ENCODE assay signal across 1 cellular context in genomic region chr5:177447611-177448243, GRCh38.
A peak's percentile ranks its signal among the peaks of the same experiment; 100 is the strongest.
TF ChIP-seq lines count a peak whose summit lies in the region.

No MANE protein-coding gene starts in this region.

TF ChIP-seq in HepG2, 621 proteins besides CTCF, POLR2A, EP300 and RAD21 (continued from another document and continues in another):
- TF ChIP-seq USF2 (IDR thresholded peaks at IDR 0.05; ENCODE audit: low read depth, low read length), result no peak
- no peak; the same call in 1 of the 2 replicates for TF ChIP-seq USF2 (CRISPR knock-in tag; IDR thresholded peaks at IDR 0.05; ENCODE audit: borderline replicate concordance)
- no peak for TF ChIP-seq SATB2 (CRISPR knock-in tag; IDR thresholded peaks at IDR 0.05)
- no peak for TF ChIP-seq ZFP82 (CRISPR knock-in tag; IDR thresholded peaks at IDR 0.05; ENCODE audit: borderline replicate concordance)
- TF ChIP-seq RERE (CRISPR knock-in tag; IDR thresholded peaks at IDR 0.05; ENCODE audit: low read depth), result no peak
- TF ChIP-seq ZNF883 (CRISPR knock-in tag; IDR thresholded peaks at IDR 0.05; ENCODE audit: not compliant biosample characterization), result peak; percentile 70
- peak; percentile 60 for TF ChIP-seq GATAD2A (CRISPR knock-in tag; IDR thresholded peaks at IDR 0.05)
- TF ChIP-seq KDM2A (CRISPR knock-in tag; IDR thresholded peaks at IDR 0.05; ENCODE audit: borderline replicate concordance, low read depth), result peak; percentile 85
- no peak for TF ChIP-seq RFX1 (IDR thresholded peaks at IDR 0.05)
- no peak for TF ChIP-seq ZNF878 (CRISPR knock-in tag; IDR thresholded peaks at IDR 0.05)
- 0 out of 2 replicates have a peak, but pooled peaks have one; percentile 29 for TF ChIP-seq SMAD1 (CRISPR knock-in tag; IDR thresholded peaks at IDR 0.05; ENCODE audit: borderline replicate concordance, low read depth)
- TF ChIP-seq ZNF468 (CRISPR knock-in tag; IDR thresholded peaks at IDR 0.05), result 0 out of 2 replicates have a peak, but pooled peaks have one; percentile 67
- peak; percentile 60 for TF ChIP-seq XRCC5 (optimal IDR thresholded peaks at IDR 0.05; ENCODE audit: low read length)
- peak; percentile 58 for TF ChIP-seq TEAD3 (CRISPR knock-in tag; optimal IDR thresholded peaks at IDR 0.05; ENCODE audit: borderline replicate concordance)
- TF ChIP-seq SMARCC2 (IDR thresholded peaks at IDR 0.05), result no peak
- TF ChIP-seq ZNF652 (CRISPR knock-in tag; IDR thresholded peaks at IDR 0.05; ENCODE audit: borderline replicate concordance, low read depth), result no peak
- TF ChIP-seq RBAK (CRISPR knock-in tag; IDR thresholded peaks at IDR 0.05), result no peak
- no peak for TF ChIP-seq ZNF12 (CRISPR knock-in tag; IDR thresholded peaks at IDR 0.05)
- no peak for TF ChIP-seq SKI (IDR thresholded peaks at IDR 0.05; ENCODE audit: partially characterized antibody)
- TF ChIP-seq PLSCR1 (CRISPR knock-in tag; IDR thresholded peaks at IDR 0.05; ENCODE audit: borderline replicate concordance), result no peak
- no peak for TF ChIP-seq NFATC3 (CRISPR knock-in tag; IDR thresholded peaks at IDR 0.05)
- no peak for TF ChIP-seq ZFP1 (CRISPR knock-in tag; IDR thresholded peaks at IDR 0.05)
- no peak for TF ChIP-seq NONO (IDR thresholded peaks at IDR 0.05)
- peak; percentile 70 for TF ChIP-seq NONO (CRISPR knock-in tag; conservative IDR thresholded peaks at IDR 0.05)
- TF ChIP-seq TRAFD1 (CRISPR knock-in tag; IDR thresholded peaks at IDR 0.05; ENCODE audit: borderline replicate concordance), result no peak
- no peak for TF ChIP-seq ZNF124 (CRISPR knock-in tag; IDR thresholded peaks at IDR 0.05)
- no peak for TF ChIP-seq REXO4 (CRISPR knock-in tag; IDR thresholded peaks at IDR 0.05; ENCODE audit: borderline replicate concordance)
- no peak; the same call in 1 of the 2 replicates for TF ChIP-seq FIP1L1 (IDR thresholded peaks at IDR 0.05; ENCODE audit: borderline replicate concordance, insufficient read depth, low read depth, low read length)
- TF ChIP-seq KDM3A (CRISPR knock-in tag; IDR thresholded peaks at IDR 0.05; ENCODE audit: low read depth), result no peak
- TF ChIP-seq ELK4 (CRISPR knock-in tag; IDR thresholded peaks at IDR 0.05; ENCODE audit: borderline replicate concordance), result no peak
- TF ChIP-seq, protein P1, sequence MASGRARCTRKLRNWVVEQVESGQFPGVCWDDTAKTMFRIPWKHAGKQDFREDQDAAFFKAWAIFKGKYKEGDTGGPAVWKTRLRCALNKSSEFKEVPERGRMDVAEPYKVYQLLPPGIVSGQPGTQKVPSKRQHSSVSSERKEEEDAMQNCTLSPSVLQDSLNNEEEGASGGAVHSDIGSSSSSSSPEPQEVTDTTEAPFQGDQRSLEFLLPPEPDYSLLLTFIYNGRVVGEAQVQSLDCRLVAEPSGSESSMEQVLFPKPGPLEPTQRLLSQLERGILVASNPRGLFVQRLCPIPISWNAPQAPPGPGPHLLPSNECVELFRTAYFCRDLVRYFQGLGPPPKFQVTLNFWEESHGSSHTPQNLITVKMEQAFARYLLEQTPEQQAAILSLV (CRISPR knock-in tag; IDR thresholded peaks at IDR 0.05; ENCODE audit: borderline replicate concordance), result no peak
- TF ChIP-seq ZNF772 (CRISPR knock-in tag; IDR thresholded peaks at IDR 0.05), result peak; percentile 64; the same call in 1 of the 2 replicates
- TF ChIP-seq, protein P2, sequence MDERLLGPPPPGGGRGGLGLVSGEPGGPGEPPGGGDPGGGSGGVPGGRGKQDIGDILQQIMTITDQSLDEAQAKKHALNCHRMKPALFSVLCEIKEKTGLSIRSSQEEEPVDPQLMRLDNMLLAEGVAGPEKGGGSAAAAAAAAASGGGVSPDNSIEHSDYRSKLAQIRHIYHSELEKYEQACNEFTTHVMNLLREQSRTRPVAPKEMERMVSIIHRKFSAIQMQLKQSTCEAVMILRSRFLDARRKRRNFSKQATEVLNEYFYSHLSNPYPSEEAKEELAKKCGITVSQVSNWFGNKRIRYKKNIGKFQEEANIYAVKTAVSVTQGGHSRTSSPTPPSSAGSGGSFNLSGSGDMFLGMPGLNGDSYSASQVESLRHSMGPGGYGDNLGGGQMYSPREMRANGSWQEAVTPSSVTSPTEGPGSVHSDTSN (CRISPR knock-in tag; IDR thresholded peaks at IDR 0.05), result no peak
- TF ChIP-seq, protein P3, sequence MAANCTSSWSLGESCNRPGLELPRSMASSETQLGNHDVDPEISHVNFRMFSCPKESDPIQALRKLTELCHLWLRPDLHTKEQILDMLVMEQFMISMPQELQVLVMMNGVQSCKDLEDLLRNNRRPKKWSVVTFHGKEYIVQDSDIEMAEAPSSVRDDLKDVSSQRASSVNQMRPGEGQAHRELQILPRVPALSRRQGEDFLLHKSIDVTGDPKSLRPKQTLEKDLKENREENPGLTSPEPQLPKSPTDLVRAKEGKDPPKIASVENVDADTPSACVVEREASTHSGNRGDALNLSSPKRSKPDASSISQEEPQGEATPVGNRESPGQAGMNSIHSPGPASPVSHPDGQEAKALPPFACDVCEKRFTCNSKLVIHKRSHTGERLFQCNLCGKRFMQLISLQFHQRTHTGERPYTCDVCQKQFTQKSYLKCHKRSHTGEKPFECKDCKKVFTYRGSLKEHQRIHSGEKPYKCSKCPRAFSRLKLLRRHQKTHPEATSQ (CRISPR knock-in tag; IDR thresholded peaks at IDR 0.05; ENCODE audit: borderline replicate concordance), result no peak
- TF ChIP-seq ERF (CRISPR knock-in tag; IDR thresholded peaks at IDR 0.05), result peak; percentile 50; the same call in 1 of the 2 replicates
- no peak for TF ChIP-seq CEBPB (IDR thresholded peaks at IDR 0.05; ENCODE audit: borderline replicate concordance, low read depth, low read length)
- no peak for TF ChIP-seq ZNF619 (CRISPR knock-in tag; IDR thresholded peaks at IDR 0.05)
- TF ChIP-seq MZF1 (CRISPR knock-in tag; IDR thresholded peaks at IDR 0.05; ENCODE audit: borderline replicate concordance), result no peak
- TF ChIP-seq CHCHD3 (CRISPR knock-in tag; IDR thresholded peaks at IDR 0.05), result no peak
- TF ChIP-seq NCOA1 (CRISPR knock-in tag; IDR thresholded peaks at IDR 0.05), result no peak
- no peak for TF ChIP-seq ATF1 (CRISPR knock-in tag; IDR thresholded peaks at IDR 0.05)
- TF ChIP-seq, protein P4, sequence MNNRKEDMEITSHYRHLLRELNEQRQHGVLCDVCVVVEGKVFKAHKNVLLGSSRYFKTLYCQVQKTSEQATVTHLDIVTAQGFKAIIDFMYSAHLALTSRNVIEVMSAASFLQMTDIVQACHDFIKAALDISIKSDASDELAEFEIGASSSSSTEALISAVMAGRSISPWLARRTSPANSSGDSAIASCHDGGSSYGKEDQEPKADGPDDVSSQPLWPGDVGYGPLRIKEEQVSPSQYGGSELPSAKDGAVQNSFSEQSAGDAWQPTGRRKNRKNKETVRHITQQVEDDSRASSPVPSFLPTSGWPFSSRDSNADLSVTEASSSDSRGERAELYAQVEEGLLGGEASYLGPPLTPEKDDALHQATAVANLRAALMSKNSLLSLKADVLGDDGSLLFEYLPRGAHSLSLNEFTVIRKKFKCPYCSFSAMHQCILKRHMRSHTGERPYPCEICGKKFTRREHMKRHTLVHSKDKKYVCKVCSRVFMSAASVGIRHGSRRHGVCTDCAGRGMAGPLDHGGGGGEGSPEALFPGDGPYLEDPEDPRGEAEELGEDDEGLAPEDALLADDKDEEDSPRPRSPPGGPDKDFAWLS (CRISPR knock-in tag; IDR thresholded peaks at IDR 0.05; ENCODE audit: borderline replicate concordance), result no peak
- no peak for TF ChIP-seq ZNF768 (CRISPR knock-in tag; IDR thresholded peaks at IDR 0.05)
- no peak for TF ChIP-seq ZNF354B (CRISPR knock-in tag; IDR thresholded peaks at IDR 0.05)
- TF ChIP-seq TBP (CRISPR knock-in tag; IDR thresholded peaks at IDR 0.05), result no peak
- TF ChIP-seq CSRNP1 (CRISPR knock-in tag; IDR thresholded peaks at IDR 0.05), result no peak; the same call in 1 of the 2 replicates
- TF ChIP-seq SIX4 (CRISPR knock-in tag; IDR thresholded peaks at IDR 0.05), result no peak
- peak; percentile 42; the same call in 1 of the 2 replicates for TF ChIP-seq ZNF263 (CRISPR knock-in tag; IDR thresholded peaks at IDR 0.05)
- no peak for TF ChIP-seq PAX8 (CRISPR knock-in tag; IDR thresholded peaks at IDR 0.05; ENCODE audit: borderline replicate concordance)
